ENCODE assay signal across 8 cellular contexts in the genomic region with DNA sequence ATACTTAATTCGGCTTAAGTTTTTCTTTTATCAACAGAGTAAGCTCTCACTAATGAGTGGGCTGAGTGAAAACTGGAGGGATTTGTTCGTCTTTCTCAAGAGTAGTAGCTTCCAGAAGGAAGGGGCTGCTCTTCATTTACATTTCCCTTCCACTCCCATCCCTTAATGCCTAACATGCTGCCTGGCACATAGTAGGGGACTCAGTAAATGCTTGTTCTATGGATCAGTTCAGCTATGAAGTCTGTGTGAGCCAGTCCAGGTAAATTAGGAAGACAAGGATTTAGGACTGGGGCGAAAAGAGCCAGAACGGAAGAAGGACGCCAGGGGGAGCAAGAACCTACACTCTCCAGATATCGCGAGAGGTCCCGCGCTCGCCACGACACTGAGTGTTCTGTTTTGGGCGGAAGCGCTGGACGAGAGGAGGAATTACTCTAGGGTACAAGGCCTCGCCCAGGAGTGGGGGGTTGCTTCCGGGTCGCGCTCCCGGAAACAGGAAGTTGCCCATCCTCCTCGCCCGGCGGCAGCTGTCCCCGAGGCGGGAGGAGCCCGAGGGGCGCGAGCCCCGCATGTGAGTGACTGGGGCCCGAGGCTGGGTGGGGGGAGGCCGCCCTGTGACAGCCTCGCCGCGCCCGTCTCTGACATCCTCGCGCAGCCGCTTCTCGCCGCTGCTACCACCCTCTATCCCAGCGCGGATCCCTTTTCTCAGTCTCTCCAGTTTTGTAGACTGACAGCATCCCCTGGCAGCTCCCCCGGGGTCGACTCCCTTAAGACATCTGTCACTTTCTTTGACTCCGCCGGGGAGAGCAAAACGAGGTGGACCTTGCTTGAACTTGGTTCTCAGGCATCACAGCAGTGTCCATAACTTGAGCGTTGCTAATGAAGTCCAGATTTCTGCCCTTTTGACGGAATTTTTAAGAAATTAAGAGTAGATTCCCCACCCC. TPM values are rescaled to one million over a fixed set of nuclear protein-coding genes. Genes with fewer than 3 reads are reported as not detected.
DNase-seq lines count a peak whose midpoint lies in the region; TF ChIP-seq lines count a peak whose summit lies in the region.

A gene with protein sequence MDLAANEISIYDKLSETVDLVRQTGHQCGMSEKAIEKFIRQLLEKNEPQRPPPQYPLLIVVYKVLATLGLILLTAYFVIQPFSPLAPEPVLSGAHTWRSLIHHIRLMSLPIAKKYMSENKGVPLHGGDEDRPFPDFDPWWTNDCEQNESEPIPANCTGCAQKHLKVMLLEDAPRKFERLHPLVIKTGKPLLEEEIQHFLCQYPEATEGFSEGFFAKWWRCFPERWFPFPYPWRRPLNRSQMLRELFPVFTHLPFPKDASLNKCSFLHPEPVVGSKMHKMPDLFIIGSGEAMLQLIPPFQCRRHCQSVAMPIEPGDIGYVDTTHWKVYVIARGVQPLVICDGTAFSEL (plus strand): TSS at position 492 of the 941 bp plus-strand sequence. CDS start 13,493 bp downstream, outside the sequence.

- no peak within 1 kb of the TSS for H3K23ac ChIP-seq in H9 (ENCODE audit: insufficient read length, low read depth, low read length)

- H3K9me3 ChIP-seq in H9 (ENCODE audit: control insufficient read depth, low read depth, low read length) = no peaks in the 10 kb centered on the region

- no peak within 1 kb of the TSS for H3K27ac ChIP-seq in H9 (ENCODE audit: insufficient read length, low read depth, low read length)

- H3K14ac ChIP-seq in H9 (ENCODE audit: insufficient read depth, low read length) = no peak within 1 kb of the TSS

- peak within 1 kb of the TSS; percentile 87 to 89 for H3K4me3 Mint-ChIP-seq in H9
- H3K4me3 Mint-ChIP-seq in nephron = peak within 1 kb of the TSS; percentile 94 to 96 (median 95)
- peak within 1 kb of the TSS; percentile 94 for H3K4me3 Mint-ChIP-seq in stimulated activated naive CD8-positive, alpha-beta T cell treated with anti-CD3 and anti-CD28 coated beads, Interleukin-15, Interleukin-2, amounts not matched to agents 100 ng/mL and 50 ng/mL, for 24 hours

- H3K4me1 Mint-ChIP-seq in H9 (peaks cover 13 to 14% of the 10 kb centered on the region in 2 experiments), nephron (peaks cover 23% of the 10 kb centered on the region)
- H3K4me1 Mint-ChIP-seq in stimulated activated naive CD8-positive, alpha-beta T cell treated with anti-CD3 and anti-CD28 coated beads, Interleukin-15, Interleukin-2, amounts not matched to agents 100 ng/mL and 50 ng/mL, for 24 hours (ENCODE audit: low read depth) = peaks cover 36% of the 10 kb centered on the region

- H2BK15ac ChIP-seq in H9 (ENCODE audit: low read depth, low read length) = no peak within 1 kb of the TSS

- peak within 1 kb of the TSS; percentile 90 for H3K4me2 ChIP-seq in H9 (ENCODE audit: insufficient read depth, insufficient read length, low read length)

- H3K27me3 Mint-ChIP-seq in H9 (ENCODE audit: low read depth) (peaks cover 1% of the 10 kb centered on the region; the same call in 1 of the 2 replicates), nephron (ENCODE audit: low read depth) (no peaks in the 10 kb centered on the region)
- no peaks in the 10 kb centered on the region for H3K27me3 Mint-ChIP-seq in stimulated activated naive CD8-positive, alpha-beta T cell treated with anti-CD3 and anti-CD28 coated beads, Interleukin-15, Interleukin-2, amounts not matched to agents 100 ng/mL and 50 ng/mL, for 24 hours

- H3K4ac ChIP-seq in H9 (ENCODE audit: low read depth, low read length) = no peak within 1 kb of the TSS

- H3K27ac Mint-ChIP-seq in H9 (peak within 1 kb of the TSS; percentile 76 to 91 (median 85); a peak in 6 of 7 replicates), nephron (peak within 1 kb of the TSS; percentile 95 to 98 (median 97))
- H3K27ac Mint-ChIP-seq in stimulated activated naive CD8-positive, alpha-beta T cell treated with anti-CD3 and anti-CD28 coated beads, Interleukin-15, Interleukin-2, amounts not matched to agents 100 ng/mL and 50 ng/mL, for 24 hours = peak within 1 kb of the TSS; percentile 92

- no peak within 1 kb of the TSS for H4K91ac ChIP-seq in H9 (ENCODE audit: insufficient read length, low read depth, low read length)

- H3K4me3 ChIP-seq in fibroblast of pulmonary artery (replicated peaks; ENCODE audit: low read depth, low read length) = peak within 1 kb of the TSS; percentile 95

- H4K8ac ChIP-seq in H9 (replicated peaks; ENCODE audit: insufficient read length, low read depth, low read length) = no peak within 1 kb of the TSS

- no peaks in the 10 kb centered on the region for H3K23me2 ChIP-seq in H9 (ENCODE audit: insufficient read length, low read depth, low read length, poor library complexity, severe bottlenecking)

- H2AFZ ChIP-seq in H9 (ENCODE audit: low read length) = peak within 1 kb of the TSS; percentile 98

- H3T11ph ChIP-seq in H9 (ENCODE audit: low read length) = no peak within 1 kb of the TSS

- WGBS in H9 (ENCODE audit: extremely low coverage, insufficient read length, low lambda C conversion rate) = no CpG with 5 or more reads among the region's 48 CpGs

- H2BK20ac ChIP-seq in H9 (ENCODE audit: low read depth, low read length, poor library complexity, severe bottlenecking) = no peak within 1 kb of the TSS

- peak; percentile 96 for DNase-seq in GDM1 (lab: John Stamatoyannopoulos, UW)
- peak; percentile 98 for DNase-seq in H9
- peak; percentile 99 for DNase-seq in M059J (ENCODE audit: low read depth)
- DNase-seq in SHP77 (lab: John Stamatoyannopoulos, UW) = peak; percentile 98
- DNase-seq in activated effector memory CD4-positive, alpha-beta T cell treated with Interleukin-2 at 50 U/mL for 16 hours = peak; percentile 93
- peak; percentile 98 for DNase-seq in fibroblast of pulmonary artery (ENCODE audit: low read depth)

- H4K5ac ChIP-seq in H9 (ENCODE audit: insufficient read length, low read depth, low read length) = no peak within 1 kb of the TSS

- H2AK5ac ChIP-seq in H9 (ENCODE audit: insufficient read length, low read length) = no peak within 1 kb of the TSS

- H3K79me1 ChIP-seq in H9 (ENCODE audit: insufficient read depth, low read depth, low read length, poor library complexity, severe bottlenecking) = no peaks in the 10 kb centered on the region

- H3K36me3 Mint-ChIP-seq in H9 (ENCODE audit: insufficient read depth in 1 of 3, low read depth in 3 of 3) = peaks cover 0 to 2% (median 0%) of the 10 kb centered on the region in 3 experiments; a peak in 2 of 7 replicates
- no peaks in the 10 kb centered on the region for H3K36me3 Mint-ChIP-seq in nephron (ENCODE audit: low read depth)
- H3K36me3 Mint-ChIP-seq in stimulated activated naive CD8-positive, alpha-beta T cell treated with anti-CD3 and anti-CD28 coated beads, Interleukin-15, Interleukin-2, amounts not matched to agents 100 ng/mL and 50 ng/mL, for 24 hours (ENCODE audit: low read depth) = no peaks in the 10 kb centered on the region

- no peak within 1 kb of the TSS for H2BK5ac ChIP-seq in H9 (ENCODE audit: insufficient read length, low read length)

- H3K18ac ChIP-seq in H9 (ENCODE audit: insufficient read length, low read depth, low read length) = no peak within 1 kb of the TSS

- H2BK12ac ChIP-seq in H9 (ENCODE audit: insufficient read length, low read depth, low read length) = no peak within 1 kb of the TSS

- no peaks in the 10 kb centered on the region for H3K79me2 ChIP-seq in H9 (ENCODE audit: insufficient read depth, low read length)

- H3K27me3 ChIP-seq in H9 (ENCODE audit: insufficient read depth, low read length) = no peaks in the 10 kb centered on the region

- H3K4me1 ChIP-seq in H9 (ENCODE audit: insufficient read depth, low read length) = no peaks in the 10 kb centered on the region

- H2BK120ac ChIP-seq in H9 (ENCODE audit: low read depth, low read length, poor library complexity, severe bottlenecking) = no peak within 1 kb of the TSS

- no peaks in the 10 kb centered on the region for H4K20me1 ChIP-seq in H9 (ENCODE audit: control insufficient read depth, insufficient read depth, insufficient read length)

- no peak within 1 kb of the TSS for H3K56ac ChIP-seq in H9 (ENCODE audit: insufficient read length, low read depth, low read length)

- peak within 1 kb of the TSS; percentile 62 for H3K9ac ChIP-seq in H9 (ENCODE audit: extremely low read depth, insufficient read length, low read length)

- H3K9me3 Mint-ChIP-seq in H9 = peaks cover 4% of the 10 kb centered on the region in 2 experiments; a peak in 3 of 5 replicates
- no peaks in the 10 kb centered on the region for H3K9me3 Mint-ChIP-seq in nephron
- no peaks in the 10 kb centered on the region for H3K9me3 Mint-ChIP-seq in stimulated activated naive CD8-positive, alpha-beta T cell treated with anti-CD3 and anti-CD28 coated beads, Interleukin-15, Interleukin-2, amounts not matched to agents 100 ng/mL and 50 ng/mL, for 24 hours

- peak; percentile 87 for TF ChIP-seq CTCF in H9 (conservative IDR thresholded peaks at IDR 0.05)
- peak; percentile 88 for TF ChIP-seq CTCF in fibroblast of pulmonary artery (IDR thresholded peaks at IDR 0.05; ENCODE audit: low read length, missing control alignments)
- peak; percentile 82 to 89 (median 85) for TF ChIP-seq CTCF in nephron (IDR thresholded peaks at IDR 0.05; ENCODE audit: unreplicated experiment in 3 of 3)

RNA-seq across cellular contexts. Expression of the gene that starts here (rescaled TPM):
- total RNA-seq in H9 (2021) = 11.8 and 12.7 TPM in 2 replicates
- 84.5 and 91.1 TPM in 2 replicates for total RNA-seq in M059J (2014; rRNA removed; shearing (Covaris generic))
